Comparison of ENCODE assay signal across 8 cellular contexts in genomic region chr14:37172024-37172869, GRCh38. TPM values are rescaled to one million over a fixed set of nuclear protein-coding genes. Genes with fewer than 3 reads are reported as not detected.
DNase-seq lines count a peak whose midpoint lies in the region; ATAC-seq and TF ChIP-seq lines count a peak whose summit lies in the region.

Gene SLC25A21 (minus strand): TSS chr14:37172606.

- peak within 1 kb of the TSS; percentile 18 for H3K4me3 Mint-ChIP-seq in activated CD8-positive, alpha-beta T cell treated with anti-CD3 and anti-CD28 coated beads, Interleukin-2, amount 10 ng/mL, durations not matched to agents 7 days and 5 days
- peak within 1 kb of the TSS; percentile 99 for H3K4me3 Mint-ChIP-seq in neural crest cell

- H3K4me3 ChIP-seq in gastroesophageal sphincter, result peak within 1 kb of the TSS; percentile 80 to 83

- peak within 1 kb of the TSS; percentile 57 to 94 (median 91) for H3K27ac ChIP-seq in gastroesophageal sphincter

- TF ChIP-seq CTCF in gastroesophageal sphincter (IDR thresholded peaks at IDR 0.05) (peak in 2 of 4 experiments; percentile 11 to 43), neural crest cell (conservative IDR thresholded peaks at IDR 0.05) (peak; percentile 32)

- no peaks in the 10 kb centered on the region for H3K36me3 ChIP-seq in gastroesophageal sphincter

- H3K9me3 Mint-ChIP-seq in activated CD8-positive, alpha-beta T cell treated with anti-CD3 and anti-CD28 coated beads, Interleukin-2, amount 10 ng/mL, durations not matched to agents 7 days and 5 days (ENCODE audit: insufficient read depth), result no peaks in the 10 kb centered on the region
- H3K9me3 Mint-ChIP-seq in neural crest cell, result no peaks in the 10 kb centered on the region

- peak; percentile 30 to 36 for TF ChIP-seq POLR2A in gastroesophageal sphincter (IDR thresholded peaks at IDR 0.05)

- peak; percentile 91 for DNase-seq in DMS53 (lab: John Stamatoyannopoulos, UW)
- peak; percentile 66 for DNase-seq in NCI-H187 treated with DMSO at 0.1 percent for 48 hours (lab: John Stamatoyannopoulos, UW)
- no peak for DNase-seq in activated CD8-positive, alpha-beta T cell treated with anti-CD3 and anti-CD28 coated beads, Interleukin-2, amount 10 ng/mL, durations not matched to agents 7 days and 5 days
- peak; percentile 67 for DNase-seq in neural crest cell (ENCODE audit: low read depth, low spot score)
- no peak for DNase-seq in NOMO-1 (lab: John Stamatoyannopoulos, UW; ENCODE audit: unreplicated experiment in 2 of 2)

- no peak for TF ChIP-seq EP300 in gastroesophageal sphincter (IDR thresholded peaks at IDR 0.05)

- no peaks in the 10 kb centered on the region for H3K36me3 Mint-ChIP-seq in activated CD8-positive, alpha-beta T cell treated with anti-CD3 and anti-CD28 coated beads, Interleukin-2, amount 10 ng/mL, durations not matched to agents 7 days and 5 days (ENCODE audit: low read depth)
- H3K36me3 Mint-ChIP-seq in neural crest cell (ENCODE audit: low read depth), result peaks cover 4% of the 10 kb centered on the region

- POLR2A ChIA-PET in activated CD8-positive, alpha-beta T cell treated with anti-CD3 and anti-CD28 coated beads, Interleukin-2, amount 10 ng/mL, durations not matched to agents 7 days and 5 days (lab: Charles Lee), result no interaction called here

- H3K4me1 Mint-ChIP-seq in activated CD8-positive, alpha-beta T cell treated with anti-CD3 and anti-CD28 coated beads, Interleukin-2, amount 10 ng/mL, durations not matched to agents 7 days and 5 days (ENCODE audit: low read depth), result peaks cover 4% of the 10 kb centered on the region
- H3K4me1 Mint-ChIP-seq in neural crest cell, result peaks cover 24% of the 10 kb centered on the region

- H3K27me3 ChIP-seq in gastroesophageal sphincter, result no peaks in the 10 kb centered on the region

- CTCF ChIA-PET in activated CD8-positive, alpha-beta T cell treated with anti-CD3 and anti-CD28 coated beads, Interleukin-2, amount 10 ng/mL, durations not matched to agents 7 days and 5 days (lab: Charles Lee), result no interaction called here

- H3K9me3 ChIP-seq in gastroesophageal sphincter, result no peaks in the 10 kb centered on the region

- ATAC-seq in activated CD8-positive, alpha-beta T cell treated with anti-CD3 and anti-CD28 coated beads, Interleukin-2, amount 10 ng/mL, durations not matched to agents 7 days and 5 days, result no peak
- ATAC-seq in gastroesophageal sphincter, result peak; percentile 85
- no peak for ATAC-seq in HG03520 (IDR thresholded peaks at IDR 0.05; ENCODE audit: unreplicated experiment)
- no peak for ATAC-seq in HG02588 (IDR thresholded peaks at IDR 0.05; ENCODE audit: unreplicated experiment)

- H3K4me1 ChIP-seq in gastroesophageal sphincter, result peaks cover 0 to 27% (median 4%) of the 10 kb centered on the region in 3 donors

- H3K27ac Mint-ChIP-seq in activated CD8-positive, alpha-beta T cell treated with anti-CD3 and anti-CD28 coated beads, Interleukin-2, amount 10 ng/mL, durations not matched to agents 7 days and 5 days, result no peak within 1 kb of the TSS
- H3K27ac Mint-ChIP-seq in neural crest cell (ENCODE audit: unreplicated experiment), result peak within 1 kb of the TSS; percentile 100

- peaks cover 16% of the 10 kb centered on the region for H3K27me3 Mint-ChIP-seq in activated CD8-positive, alpha-beta T cell treated with anti-CD3 and anti-CD28 coated beads, Interleukin-2, amount 10 ng/mL, durations not matched to agents 7 days and 5 days (ENCODE audit: low read depth)
- H3K27me3 Mint-ChIP-seq in neural crest cell (ENCODE audit: low read depth), result no peaks in the 10 kb centered on the region

- WGBS in gastroesophageal sphincter (ENCODE audit: low coverage in 1 of 2), 2 donors, result 0% methylated on average over 10 of the region's 66 CpGs; no CpG with 5 or more reads in 1 of the 2 donors

RNA-seq across cellular contexts. Expression of gene SLC25A21, which starts in this region (rescaled TPM):
- not detected for total RNA-seq in activated CD8-positive, alpha-beta T cell treated with anti-CD3 and anti-CD28 coated beads, Interleukin-2, amount 10 ng/mL, durations not matched to agents 7 days and 5 days
- total RNA-seq in gastroesophageal sphincter (1 to 10 TPM in 3 of 4 donors, under 1 TPM in 1; 0.40 to 1.5 (median 1.3) TPM), neural crest cell (2.2 and 4.2 TPM in 2 replicates)

Comparison
In these comparisons a context has a peak if more than half of its experiments do, and no peak if none do; other contexts are left out.
1. DNase-seq: peak in DMS53 (single experiment), NCI-H187 treated with DMSO at 0.1 percent for 48 hours (single experiment) and neural crest cell (single experiment); none in activated CD8-positive, alpha-beta T cell treated with anti-CD3 and anti-CD28 coated beads, Interleukin-2, amount 10 ng/mL, durations not matched to agents 7 days and 5 days (single experiment) and NOMO-1 (0 of 2).